10 cellular contexts compared by ENCODE assay signal in genomic region chr6:137810554-137811120, GRCh38. TPM values are rescaled to one million over a fixed set of nuclear protein-coding genes. Genes with fewer than 3 reads are reported as not detected.
A peak's percentile ranks its signal among the peaks of the same experiment; 100 is the strongest.
DNase-seq lines count a peak whose midpoint lies in the region; ATAC-seq, FAIRE-seq and TF ChIP-seq lines count a peak whose summit lies in the region.
"Had no signal": no experiment of that assay in that cellular context is flagged by ENCODE, and none has a peak within 500 bp of the region (broad histone marks: within the 10 kb centered on the region; RNA-seq: fewer than 3 reads in every experiment).

No MANE protein-coding gene starts in this region.

- H3K9me3 ChIP-seq in OCI-LY3 (ENCODE audit: insufficient read depth, low read length) (no peaks in the 10 kb centered on the region), K562 (replicated peaks; ENCODE audit: control insufficient read depth, insufficient read depth, low read depth, low read length) (no peaks in the 10 kb centered on the region)
- H3K9me3 ChIP-seq: ovary had no signal

- peaks cover 2% of the 10 kb centered on the region for H3K36me3 Mint-ChIP-seq in T-helper 2 cell treated with Interferon-gamma antibody and Interleukin-4, amounts not matched to agents 5 μg/mL and 100 μg/mL, for 36 hours (ENCODE audit: low read depth)
- no peaks in the 10 kb centered on the region for H3K36me3 Mint-ChIP-seq in stimulated activated memory B cell treated with anti-CD40 and anti-IgM and Interleukin-4, amounts not matched to agents 10 μg/mL and 1 μg/mL and 100 μg/mL, for 72 hours

- H3K9me3 Mint-ChIP-seq in T-helper 2 cell treated with Interferon-gamma antibody and Interleukin-4, amounts not matched to agents 5 μg/mL and 100 μg/mL, for 36 hours = peaks cover 11% of the 10 kb centered on the region
- peaks cover 3% of the 10 kb centered on the region for H3K9me3 Mint-ChIP-seq in stimulated activated memory B cell treated with anti-CD40 and anti-IgM and Interleukin-4, amounts not matched to agents 10 μg/mL and 1 μg/mL and 100 μg/mL, for 72 hours

- peak overlapping the region; percentile 79 for H3K4me2 ChIP-seq in OCI-LY3 (ENCODE audit: low read length)
- peak overlapping the region; percentile 76 for H3K4me2 ChIP-seq in K562 (ENCODE audit: insufficient read depth, low read length)

- ATAC-seq in K562 = no peak
- no peak for ATAC-seq in stimulated activated memory B cell treated with anti-CD40 and anti-IgM and Interleukin-4, amounts not matched to agents 10 μg/mL and 1 μg/mL and 100 μg/mL, for 72 hours
- ATAC-seq in GM18868 (IDR thresholded peaks at IDR 0.05; ENCODE audit: unreplicated experiment) = no peak

- no peaks in the 10 kb centered on the region for H4K20me1 ChIP-seq in OCI-LY3 (ENCODE audit: insufficient read depth, low read length)
- H4K20me1 ChIP-seq in K562 (replicated peaks; ENCODE audit: control insufficient read depth, insufficient read depth, low read length) = no peaks in the 10 kb centered on the region

- peak; percentile 55 for FAIRE-seq in K562 (lab: Jason Lieb, UNC)

- H3K4me1 Mint-ChIP-seq in T-helper 2 cell treated with Interferon-gamma antibody and Interleukin-4, amounts not matched to agents 5 μg/mL and 100 μg/mL, for 36 hours (ENCODE audit: low read depth) = peaks cover 34% of the 10 kb centered on the region
- peaks cover 27% of the 10 kb centered on the region for H3K4me1 Mint-ChIP-seq in stimulated activated memory B cell treated with anti-CD40 and anti-IgM and Interleukin-4, amounts not matched to agents 10 μg/mL and 1 μg/mL and 100 μg/mL, for 72 hours

- no peak for TF ChIP-seq CTCF in OCI-LY3 (IDR thresholded peaks at IDR 0.05; ENCODE audit: low read depth, low read length)
- no peak for TF ChIP-seq CTCF in K562 (IDR thresholded peaks at IDR 0.05 in 2 of 3, conservative IDR thresholded peaks at IDR 0.05 in 1 of 3; ENCODE audit: insufficient read depth in 2 of 3, low read depth in 1 of 3, low read length in 3 of 3)

- peak overlapping the region; percentile 67 for H3K4me3 Mint-ChIP-seq in T-helper 2 cell treated with Interferon-gamma antibody and Interleukin-4, amounts not matched to agents 5 μg/mL and 100 μg/mL, for 36 hours
- no peak overlapping the region for H3K4me3 Mint-ChIP-seq in stimulated activated memory B cell treated with anti-CD40 and anti-IgM and Interleukin-4, amounts not matched to agents 10 μg/mL and 1 μg/mL and 100 μg/mL, for 72 hours

- peak overlapping the region; percentile 68 for H2AFZ ChIP-seq in OCI-LY3 (ENCODE audit: low read depth, low read length)
- peak overlapping the region; percentile 98 for H2AFZ ChIP-seq in K562 (ENCODE audit: low read depth, low read length)

- peak overlapping the region; percentile 90 for H3K27ac ChIP-seq in OCI-LY3 (ENCODE audit: low read length)
- peak overlapping the region; percentile 74; the same call in 2 of the 3 replicates for H3K27ac ChIP-seq in K562 (ENCODE audit: extremely low read depth, low read depth, low read length)
- H3K27ac ChIP-seq: cardiac muscle cell, ovary had no signal

- in situ Hi-C loops in K562 (cut with MboI) = no loop called here

- no peak for TF ChIP-seq POLR2A in K562 (conservative IDR thresholded peaks at IDR 0.05)

- H3K36me3 ChIP-seq in OCI-LY3 (replicated peaks; ENCODE audit: low read depth, low read length) (no peaks in the 10 kb centered on the region), K562 (ENCODE audit: control insufficient read depth, insufficient read depth, low read length) (no peaks in the 10 kb centered on the region)
- H3K36me3 ChIP-seq: cardiac muscle cell, ovary had no signal

- TF ChIP-seq RAD21 in K562 (CRISPR knock-in tag; conservative IDR thresholded peaks at IDR 0.05 in 1 of 2, IDR thresholded peaks at IDR 0.05 in 1 of 2) = 0 out of 4 replicates have a peak, but pooled peaks of 1 of the 2 experiments have one; percentile 1

- no peaks in the 10 kb centered on the region for H3K27me3 Mint-ChIP-seq in T-helper 2 cell treated with Interferon-gamma antibody and Interleukin-4, amounts not matched to agents 5 μg/mL and 100 μg/mL, for 36 hours (ENCODE audit: low read depth)
- H3K27me3 Mint-ChIP-seq in stimulated activated memory B cell treated with anti-CD40 and anti-IgM and Interleukin-4, amounts not matched to agents 10 μg/mL and 1 μg/mL and 100 μg/mL, for 72 hours = no peaks in the 10 kb centered on the region

- H3K79me2 ChIP-seq in OCI-LY3 (ENCODE audit: low read length) (no peaks in the 10 kb centered on the region), K562 (ENCODE audit: control insufficient read depth, insufficient read depth, low read length) (no peaks in the 10 kb centered on the region)

- peaks cover 36% of the 10 kb centered on the region for H3K4me1 ChIP-seq in OCI-LY3 (ENCODE audit: low read length)
- H3K4me1 ChIP-seq in K562 (replicated peaks in 1 of 2; ENCODE audit: control insufficient read depth in 2 of 2, insufficient read depth in 2 of 2, low read length in 2 of 2) = peaks cover 19 to 26% of the 10 kb centered on the region in 2 experiments

- no peaks in the 10 kb centered on the region for H3K9me1 ChIP-seq in K562 (ENCODE audit: control insufficient read depth, insufficient read depth, low read length)

- H3K4me3 ChIP-seq in OCI-LY3 (ENCODE audit: low read length) (peak overlapping the region; percentile 60), K562 (no peak overlapping the region)
- H3K4me3 ChIP-seq: cardiac muscle cell, ovary had no signal

- H3K9ac ChIP-seq in OCI-LY3 (ENCODE audit: low read length) = peak overlapping the region; percentile 75
- H3K9ac ChIP-seq in K562 (ENCODE audit: insufficient read depth in 1 of 2, low read depth in 2 of 2, low read length in 2 of 2) = peak overlapping the region in 1 of 2 experiments; percentile 66; a peak in 1 of 4 replicates

- no peak for DNase-seq in T-helper 2 cell treated with Interferon-gamma antibody and Interleukin-4, amounts not matched to agents 5 μg/mL and 100 μg/mL, for 36 hours (ENCODE audit: low spot score)
- DNase-seq in T-helper 2 cell (no peak), K562 (ENCODE audit: extremely low read depth in 1 of 4, low spot score in 3 of 4) (peak in 1 of 4 experiments; percentile 31), SHP77 (lab: John Stamatoyannopoulos, UW) (no peak)
- DNase-seq in stimulated activated naive CD4-positive, alpha-beta T cell treated with Interleukin-2 at 50 U/mL for 16 hours (lab: John Stamatoyannopoulos, UW) = no peak

- intact Hi-C loops in K562 (cut with micrococcal nuclease) = loop anchor here (2.0 kb wide), 1 partner anchor 50 kb away; no protein-coding TSS in a partner anchor

- CTCF ChIA-PET in K562 (lab: Yijun Ruan, JAX; ENCODE audit: low intra/inter-chr PET ratio) = no interaction called here

- POLR2A ChIA-PET in K562 (lab: Yijun Ruan, JAX) = interaction anchor here (0.9 to 2.1 kb wide), 5 partner anchors 10 to 52 kb away, joined by 3 to 8 read pairs (median 4); no protein-coding TSS in a partner anchor

- H3K27ac Mint-ChIP-seq in T-helper 2 cell treated with Interferon-gamma antibody and Interleukin-4, amounts not matched to agents 5 μg/mL and 100 μg/mL, for 36 hours = peak overlapping the region; percentile 82
- peak overlapping the region; percentile 89 for H3K27ac Mint-ChIP-seq in stimulated activated memory B cell treated with anti-CD40 and anti-IgM and Interleukin-4, amounts not matched to agents 10 μg/mL and 1 μg/mL and 100 μg/mL, for 72 hours

- WGBS in K562 (ENCODE audit: insufficient coverage, low coverage, missing lambda C conversion rate) = 90% methylated on average over 4 of the region's 4 CpGs

- TF ChIP-seq EP300 in K562 (IDR thresholded peaks at IDR 0.05; ENCODE audit: low read length) = no peak

- H3K27me3 ChIP-seq in OCI-LY3 (ENCODE audit: low read depth, low read length) = no peaks in the 10 kb centered on the region
- H3K27me3 ChIP-seq in K562 (ENCODE audit: control insufficient read depth in 2 of 2, insufficient read depth in 2 of 2, low read length in 2 of 2) = no peaks in the 10 kb centered on the region
- H3K27me3 ChIP-seq: cardiac muscle cell, ovary had no signal

- BruUV-seq in K562 (replicated peaks; lab: Mats Ljungman, UMichigan) = no TSS peak

TF ChIP-seq in K562, 482 proteins besides CTCF, POLR2A, EP300 and RAD21 (continues in another document):
- no peak for TF ChIP-seq MAFF (IDR thresholded peaks at IDR 0.05; ENCODE audit: low read length)
- 0 out of 2 replicates have a peak, but pooled peaks have one; percentile 34 for TF ChIP-seq ZNF584 (CRISPR knock-in tag; IDR thresholded peaks at IDR 0.05; ENCODE audit: low read depth)

RNA-seq across cellular contexts. Expression of gene TNFAIP3, which starts 56.4 kb away (rescaled TPM):
- total RNA-seq in K562 (2011; cell fraction: chromatin; rRNA removed; ENCODE audit: low replicate concordance) = 14.3 and 18.6 TPM in 2 replicates
- total RNA-seq in K562 (2011; cell fraction: nucleolus; rRNA removed) = 8.0 and 9.1 TPM in 2 replicates
- 10.2 and 11.3 TPM in 2 replicates for total RNA-seq in K562 (2011; cell fraction: nucleoplasm; rRNA removed)
- total RNA-seq in K562 (2014; rRNA removed) (5.9 and 6.2 TPM in 2 replicates), K562 (2014; rRNA removed; fragmentation: Illumina TruSeq; extraction: Trizol) (6.5 and 6.9 TPM in 2 replicates), K562 (2015; rRNA removed; fragmentation: Illumina TruSeq; extraction: Trizol) (4.6 TPM in 2 replicates), K562 (2021) (12.5 and 17.0 TPM in 2 replicates)
- polyA plus RNA-seq in K562 (2011; rRNA removed) (6.4 and 11.8 TPM in 2 replicates), K562 (2014; fragmentation: Illumina TruSeq; extraction: Trizol) (9.8 and 11.5 TPM in 2 replicates), K562 (2014; fragmentation: Nextera tagmentation; extraction: Ambion mirVana) (1 to 10 TPM in 1 of 2 experiments, under 1 TPM in 1; 0.79 to 1.3 TPM), K562 (2014; rRNA removed) (9.2 and 9.5 TPM in 2 replicates)
- 2.5 and 5.0 TPM in 2 replicates for polyA plus RNA-seq in K562 (2011; cell fraction: cytosol; rRNA removed)
- polyA plus RNA-seq in K562 (2011; cell fraction: nucleus; rRNA removed) = 21.1 and 33.6 TPM in 2 replicates
- polyA plus RNA-seq in K562 (2012) = 5.7 and 26.6 TPM in 2 replicates
- 5.4 and 11.3 TPM in 2 replicates for polyA minus RNA-seq in K562 (2011; rRNA and poly(A)+ RNA removed)
- polyA minus RNA-seq in K562 (2011; cell fraction: cytosol; rRNA and poly(A)+ RNA removed) = 2.9 and 4.6 TPM in 2 replicates
- 6.7 and 20.5 TPM in 2 replicates for polyA minus RNA-seq in K562 (2011; cell fraction: nucleus; rRNA and poly(A)+ RNA removed)
